Comparison of ENCODE assay signal across 8 cellular contexts in genomic region chr16:79599837-79600635, GRCh38. TPM values are rescaled to one million over a fixed set of nuclear protein-coding genes. Genes with fewer than 3 reads are reported as not detected.
DNase-seq lines count a peak whose midpoint lies in the region; ATAC-seq, FAIRE-seq and TF ChIP-seq lines count a peak whose summit lies in the region.

No MANE protein-coding gene starts in this region.

- ATAC-seq in GM21447 (IDR thresholded peaks at IDR 0.05; ENCODE audit: unreplicated experiment): no peak
- ATAC-seq in GM19452 (IDR thresholded peaks at IDR 0.05; ENCODE audit: unreplicated experiment): no peak

- H3K9me3 ChIP-seq in HUES48 (ENCODE audit: control insufficient read depth, insufficient read depth, low read length) (no peaks in the 10 kb centered on the region), kidney (ENCODE audit: control insufficient read depth in 1 of 2, low read length in 2 of 2) (no peaks in the 10 kb centered on the region)

- H3K36me3 Mint-ChIP-seq in T-helper 1 cell treated with Interleukin-12 subunit alpha and Interleukin-12 subunit beta and Interleukin-4 antibody, amounts not matched to agents 30 μg/mL and 1 μg/mL, for 36 hours (ENCODE audit: low read depth): peaks cover 28% of the 10 kb centered on the region

- TF ChIP-seq CTCF in kidney (IDR thresholded peaks at IDR 0.05; ENCODE audit: borderline replicate concordance, extremely low read depth, insufficient read depth): no peak

- H3K9ac ChIP-seq in HUES48 (ENCODE audit: low read depth, low read length) (no peak overlapping the region), kidney (ENCODE audit: low read length in 2 of 2) (peak overlapping the region; percentile 71 to 99)

- no peaks in the 10 kb centered on the region for H3K9me3 Mint-ChIP-seq in T-helper 1 cell treated with Interleukin-12 subunit alpha and Interleukin-12 subunit beta and Interleukin-4 antibody, amounts not matched to agents 30 μg/mL and 1 μg/mL, for 36 hours

- intact Hi-C loops in kidney (cut with DNase I): no loop called here

- H3K36me3 ChIP-seq in HUES48 (ENCODE audit: control insufficient read depth, insufficient read depth, low read length): no peaks in the 10 kb centered on the region
- H3K36me3 ChIP-seq in kidney (ENCODE audit: control insufficient read depth in 1 of 2, insufficient read depth in 2 of 2, low read length in 2 of 2): peaks cover 0 to 10% of the 10 kb centered on the region in 2 donors

- H3K27me3 Mint-ChIP-seq in T-helper 1 cell treated with Interleukin-12 subunit alpha and Interleukin-12 subunit beta and Interleukin-4 antibody, amounts not matched to agents 30 μg/mL and 1 μg/mL, for 36 hours (ENCODE audit: low read depth): peaks cover 7% of the 10 kb centered on the region

- peak overlapping the region; percentile 68 for H3K4me3 ChIP-seq in HUES48 (ENCODE audit: low read depth, low read length)
- H3K4me3 ChIP-seq in kidney (ENCODE audit: low read length in 2 of 2): peak overlapping the region; percentile 83 to 86

- H3K4me3 Mint-ChIP-seq in T-helper 1 cell treated with Interleukin-12 subunit alpha and Interleukin-12 subunit beta and Interleukin-4 antibody, amounts not matched to agents 30 μg/mL and 1 μg/mL, for 36 hours: peak overlapping the region; percentile 93

- DNase-seq in EH (ENCODE audit: low read depth): peak; percentile 6
- DNase-seq in cerebellum (ENCODE audit: low spot score): peak; percentile 64
- DNase-seq in kidney: peak; percentile 88
- DNase-seq in stimulated activated CD4-positive, alpha-beta T cell treated with anti-CD3 and anti-CD28 coated beads, Interleukin-15, amount 100 ng/mL, for 24 hours: peak; percentile 60

- H3K27me3 ChIP-seq in HUES48 (ENCODE audit: control insufficient read depth, insufficient read depth, low read length): peaks cover 15% of the 10 kb centered on the region

- H3K4me1 ChIP-seq in HUES48 (ENCODE audit: control insufficient read depth, insufficient read depth, low read length): peaks cover 27% of the 10 kb centered on the region
- peaks cover 0 to 5% of the 10 kb centered on the region in 2 donors for H3K4me1 ChIP-seq in kidney (ENCODE audit: control insufficient read depth in 1 of 2, insufficient read depth in 1 of 2, low read depth in 1 of 2, low read length in 2 of 2)

- H3K27ac ChIP-seq in HUES48 (ENCODE audit: low read depth, low read length) (peak overlapping the region; percentile 70), kidney (ENCODE audit: low read depth in 2 of 2, low read length in 2 of 2) (peak overlapping the region; percentile 98)

- peak overlapping the region; percentile 94 for H3K27ac Mint-ChIP-seq in T-helper 1 cell treated with Interleukin-12 subunit alpha and Interleukin-12 subunit beta and Interleukin-4 antibody, amounts not matched to agents 30 μg/mL and 1 μg/mL, for 36 hours

- H3K4me1 Mint-ChIP-seq in T-helper 1 cell treated with Interleukin-12 subunit alpha and Interleukin-12 subunit beta and Interleukin-4 antibody, amounts not matched to agents 30 μg/mL and 1 μg/mL, for 36 hours (ENCODE audit: low read depth): peaks cover 36% of the 10 kb centered on the region

- no peak for FAIRE-seq in kidney (lab: Jason Lieb, UNC)

RNA-seq across cellular contexts. Expression of gene MAF, which starts 0.5 kb away (rescaled TPM):
- 9.0 TPM for total RNA-seq in cerebellum
- total RNA-seq in kidney: 70.1 TPM
- polyA plus RNA-seq in kidney (ENCODE audit: insufficient read depth, low read depth, low replicate concordance): 47.1 TPM

Comparison
In these comparisons a context has a peak if more than half of its experiments do, and no peak if none do; other contexts are left out.
1. DNase-seq: peak in every context shown above with its lines; median percentile 88 in kidney; 64 in cerebellum; 60 in stimulated activated CD4-positive, alpha-beta T cell treated with anti-CD3 and anti-CD28 coated beads, Interleukin-15, amount 100 ng/mL, for 24 hours; 6 in EH.